ENCODE assay signal across 9 cellular contexts in genomic region chr5:107486489-107486888, GRCh38.
DNase-seq lines count a peak whose midpoint lies in the region; ATAC-seq and TF ChIP-seq lines count a peak whose summit lies in the region.
"Had no signal": no experiment of that assay in that cellular context is flagged by ENCODE, and none has a peak within 500 bp of the region (broad histone marks: within the 10 kb centered on the region; RNA-seq: fewer than 3 reads in every experiment).

No MANE protein-coding gene starts in this region.

- no peak overlapping the region for H3K4me3 ChIP-seq in right atrium auricular region

- no peaks in the 10 kb centered on the region for H3K36me3 Mint-ChIP-seq in T-cell

- no peaks in the 10 kb centered on the region for H3K36me3 ChIP-seq in right atrium auricular region

- ATAC-seq in GM19043 (IDR thresholded peaks at IDR 0.05; ENCODE audit: low read depth, unreplicated experiment) (peak; percentile 55), HG03025 (IDR thresholded peaks at IDR 0.05; ENCODE audit: low FRiP score, unreplicated experiment) (peak; percentile 72), T-cell (replicated peaks in 1 of 4) (peak; percentile 62 to 94 (median 72))
- ATAC-seq: Panc1 had no signal

- peaks cover 9 to 21% (median 13%) of the 10 kb centered on the region in 3 donors for H3K4me1 Mint-ChIP-seq in T-cell

- H3K27me3 ChIP-seq in right atrium auricular region, result no peaks in the 10 kb centered on the region

- no peak overlapping the region for H3K4me3 Mint-ChIP-seq in T-cell

- no peak for TF ChIP-seq CTCF in right atrium auricular region (IDR thresholded peaks at IDR 0.05)

- H3K27ac Mint-ChIP-seq in T-cell, result peak overlapping the region in 1 of 2 donors; percentile 4

- POLR2A ChIA-PET in T-cell (lab: Charles Lee), result interaction anchor here in 1 of 2 donors (1.0 kb wide), 1 partner anchor 10 kb away, joined by 4 read pairs; no protein-coding TSS in a partner anchor

- H3K9me3 ChIP-seq in right atrium auricular region, result no peaks in the 10 kb centered on the region

- H3K9me3 Mint-ChIP-seq in T-cell, result peaks cover 0 to 12% (median 2%) of the 10 kb centered on the region in 3 donors

- DNase-seq in T-cell (peak in 16 of 34 experiments; percentile 3 to 44 (median 24)), kidney glomerular epithelial cell (lab: John Stamatoyannopoulos, UW) (peak; percentile 51), substantia nigra (lab: John Stamatoyannopoulos, UW) (no peak), DMS 273 (lab: John Stamatoyannopoulos, UW; ENCODE audit: unreplicated experiment) (no peak), NCI-H748 treated with DMSO at 0.1 percent for 48 hours (lab: John Stamatoyannopoulos, UW) (no peak), right atrium auricular region (ENCODE audit: low spot score) (no peak)

- H3K27me3 Mint-ChIP-seq in T-cell, result peaks cover 0 to 1% of the 10 kb centered on the region in 2 donors

- no peak overlapping the region for H3K27ac ChIP-seq in substantia nigra (ENCODE audit: low read depth, low read length, poor library complexity, severe bottlenecking)
- H3K27ac ChIP-seq in right atrium auricular region, result peak overlapping the region in 1 of 2 donors; percentile 20

- CTCF ChIA-PET in T-cell (lab: Charles Lee), result interaction anchor here in 1 of 2 donors (0.8 kb wide), 1 partner anchor 71 kb away, joined by 3 read pairs; no protein-coding TSS in a partner anchor

- peaks cover 0 to 13% of the 10 kb centered on the region in 2 donors for H3K4me1 ChIP-seq in right atrium auricular region
